1 cellular context compared by ENCODE assay signal in the genomic region with DNA sequence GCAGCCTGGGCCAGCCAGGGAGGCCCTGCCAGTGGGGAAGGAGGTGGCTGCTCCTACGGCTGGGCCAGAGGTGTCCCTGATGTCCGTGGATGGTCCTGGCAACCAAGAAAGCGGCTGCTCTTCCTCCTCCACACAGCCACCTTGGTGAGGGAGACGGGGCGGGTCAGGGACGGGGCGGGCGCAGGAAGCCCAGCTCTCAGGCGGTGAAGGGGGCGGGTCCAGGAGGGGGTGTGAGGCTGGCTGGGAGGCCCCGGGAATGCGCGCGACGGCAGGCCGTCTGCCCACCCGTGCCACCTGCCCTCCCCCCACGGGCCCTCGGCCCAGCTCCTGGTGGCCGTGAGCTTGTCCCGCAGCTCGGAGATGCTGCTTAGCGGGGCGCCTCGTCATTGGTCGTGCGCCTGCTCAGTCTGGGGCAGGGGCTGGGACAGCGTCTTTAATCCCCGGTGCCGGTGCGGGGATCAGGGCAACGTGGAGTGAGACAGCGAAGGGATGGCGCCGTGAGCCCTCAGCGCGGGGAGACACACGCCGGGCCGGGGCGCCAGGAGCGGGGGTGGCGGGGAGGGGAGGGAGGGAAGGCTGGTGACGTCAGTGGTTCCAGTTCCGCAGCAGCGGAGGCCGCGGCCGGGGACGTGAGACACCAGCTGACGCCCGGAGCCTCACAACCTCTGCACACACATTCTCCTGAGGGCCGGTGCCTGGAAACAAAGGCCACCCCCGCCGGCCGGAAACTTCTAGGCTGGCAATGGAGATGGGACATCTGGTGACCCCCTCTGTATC.
TF ChIP-seq lines count a peak whose summit lies in the region.

No MANE protein-coding gene starts in this region.

TF ChIP-seq in HEK293, 187 proteins besides CTCF, POLR2A, EP300 and RAD21 (continued from another document and continues in another):
- TF ChIP-seq ZNF785 (tag by site-specific recombination; IDR thresholded peaks at IDR 0.05) = peak; percentile 49; the same call in 1 of the 2 replicates
- no peak for TF ChIP-seq ZNF580 (tag by site-specific recombination; IDR thresholded peaks at IDR 0.05)
- TF ChIP-seq KLF16 (tag by site-specific recombination; IDR thresholded peaks at IDR 0.05) = 0 out of 2 replicates have a peak, but pooled peaks have one; percentile 33
- no peak for TF ChIP-seq ZNF510 (tag by site-specific recombination; IDR thresholded peaks at IDR 0.05; ENCODE audit: insufficient replicate concordance)
- TF ChIP-seq ZNF112 (tag by site-specific recombination; IDR thresholded peaks at IDR 0.05) = no peak
- TF ChIP-seq ZNF16 (tag by site-specific recombination; IDR thresholded peaks at IDR 0.05; ENCODE audit: low read depth) = no peak
- no peak for TF ChIP-seq ELK4 (IDR thresholded peaks at IDR 0.05; ENCODE audit: borderline replicate concordance, low read depth, low read length)
- TF ChIP-seq PRDM2 (tag by site-specific recombination; IDR thresholded peaks at IDR 0.05; ENCODE audit: borderline replicate concordance) = no peak
- no peak for TF ChIP-seq ZNF37A (tag by site-specific recombination; IDR thresholded peaks at IDR 0.05)
- no peak for TF ChIP-seq ZNF518A (tag by site-specific recombination; conservative IDR thresholded peaks at IDR 0.05; ENCODE audit: low read depth)
- peak; percentile 60 for TF ChIP-seq GLIS1 (tag by site-specific recombination; IDR thresholded peaks at IDR 0.05)
- TF ChIP-seq ZNF155 (tag by site-specific recombination; IDR thresholded peaks at IDR 0.05) = no peak
- TF ChIP-seq GLI4 (tag by site-specific recombination; IDR thresholded peaks at IDR 0.05) = no peak
- no peak for TF ChIP-seq ZNF561 (tag by site-specific recombination; IDR thresholded peaks at IDR 0.05; ENCODE audit: borderline replicate concordance)
- TF ChIP-seq ZFHX2 (tag by site-specific recombination; conservative IDR thresholded peaks at IDR 0.05) = peak; percentile 74
- TF ChIP-seq, protein P1, sequence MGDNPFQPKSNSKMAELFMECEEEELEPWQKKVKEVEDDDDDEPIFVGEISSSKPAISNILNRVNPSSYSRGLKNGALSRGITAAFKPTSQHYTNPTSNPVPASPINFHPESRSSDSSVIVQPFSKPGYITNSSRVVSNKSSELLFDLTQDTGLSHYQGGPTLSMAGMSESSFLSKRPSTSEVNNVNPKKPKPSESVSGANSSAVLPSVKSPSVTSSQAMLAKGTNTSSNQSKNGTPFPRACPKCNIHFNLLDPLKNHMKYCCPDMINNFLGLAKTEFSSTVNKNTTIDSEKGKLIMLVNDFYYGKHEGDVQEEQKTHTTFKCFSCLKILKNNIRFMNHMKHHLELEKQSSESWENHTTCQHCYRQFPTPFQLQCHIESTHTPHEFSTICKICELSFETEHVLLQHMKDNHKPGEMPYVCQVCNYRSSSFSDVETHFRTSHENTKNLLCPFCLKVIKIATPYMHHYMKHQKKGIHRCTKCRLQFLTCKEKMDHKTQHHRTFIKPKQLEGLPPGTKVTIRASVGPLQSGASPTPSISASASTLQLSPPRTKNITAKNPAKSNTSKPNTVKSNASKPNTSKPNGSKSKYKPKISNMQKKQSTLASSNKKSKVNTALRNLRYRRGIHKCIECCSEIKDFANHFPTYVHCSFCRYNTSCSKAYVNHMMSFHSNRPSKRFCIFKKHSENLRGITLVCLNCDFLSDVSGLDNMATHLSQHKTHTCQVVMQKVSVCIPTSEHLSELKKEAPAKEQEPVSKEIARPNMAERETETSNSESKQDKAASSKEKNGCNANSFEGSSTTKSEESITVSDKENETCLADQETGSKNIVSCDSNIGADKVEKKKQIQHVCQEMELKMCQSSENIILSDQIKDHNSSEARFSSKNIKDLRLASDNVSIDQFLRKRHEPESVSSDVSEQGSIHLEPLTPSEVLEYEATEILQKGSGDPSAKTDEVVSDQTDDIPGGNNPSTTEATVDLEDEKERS (tag by site-specific recombination; IDR thresholded peaks at IDR 0.05) = no peak
- no peak for TF ChIP-seq ZNF623 (tag by site-specific recombination; IDR thresholded peaks at IDR 0.05)
- TF ChIP-seq ZNF600 (tag by site-specific recombination; IDR thresholded peaks at IDR 0.05) = no peak
- no peak for TF ChIP-seq ZNF585B (tag by site-specific recombination; IDR thresholded peaks at IDR 0.05)
- no peak for TF ChIP-seq YY1 (tag by site-specific recombination; IDR thresholded peaks at IDR 0.05)
- no peak for TF ChIP-seq ZNF544 (tag by site-specific recombination; IDR thresholded peaks at IDR 0.05)
- TF ChIP-seq KLF10 (tag by site-specific recombination; IDR thresholded peaks at IDR 0.05) = 0 out of 2 replicates have a peak, but pooled peaks have one; percentile 40
- TF ChIP-seq, protein P2, sequence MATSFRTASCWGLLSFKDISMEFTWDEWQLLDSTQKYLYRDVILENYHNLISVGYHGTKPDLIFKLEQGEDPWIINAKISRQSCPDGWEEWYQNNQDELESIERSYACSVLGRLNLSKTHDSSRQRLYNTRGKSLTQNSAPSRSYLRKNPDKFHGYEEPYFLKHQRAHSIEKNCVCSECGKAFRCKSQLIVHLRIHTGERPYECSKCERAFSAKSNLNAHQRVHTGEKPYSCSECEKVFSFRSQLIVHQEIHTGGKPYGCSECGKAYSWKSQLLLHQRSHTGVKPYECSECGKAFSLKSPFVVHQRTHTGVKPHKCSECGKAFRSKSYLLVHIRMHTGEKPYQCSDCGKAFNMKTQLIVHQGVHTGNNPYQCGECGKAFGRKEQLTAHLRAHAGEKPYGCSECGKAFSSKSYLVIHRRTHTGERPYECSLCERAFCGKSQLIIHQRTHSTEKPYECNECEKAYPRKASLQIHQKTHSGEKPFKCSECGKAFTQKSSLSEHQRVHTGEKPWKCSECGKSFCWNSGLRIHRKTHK (tag by site-specific recombination; IDR thresholded peaks at IDR 0.05) = no peak
- no peak for TF ChIP-seq ZFP41 (tag by site-specific recombination; IDR thresholded peaks at IDR 0.05; ENCODE audit: borderline replicate concordance)
- no peak for TF ChIP-seq BCL11A (tag by site-specific recombination; IDR thresholded peaks at IDR 0.05; ENCODE audit: low read depth)
- TF ChIP-seq SALL2 (tag by site-specific recombination; IDR thresholded peaks at IDR 0.05; ENCODE audit: borderline replicate concordance) = no peak
- peak; percentile 56; the same call in 1 of the 2 replicates for TF ChIP-seq ZNF629 (tag by site-specific recombination; IDR thresholded peaks at IDR 0.05)
- TF ChIP-seq ZBTB8A (tag by site-specific recombination; IDR thresholded peaks at IDR 0.05) = peak; percentile 35; the same call in 1 of the 2 replicates
- TF ChIP-seq ZNF394 (tag by site-specific recombination; IDR thresholded peaks at IDR 0.05; ENCODE audit: borderline replicate concordance) = no peak
- TF ChIP-seq ZNF223 (tag by site-specific recombination; IDR thresholded peaks at IDR 0.05) = no peak
- TF ChIP-seq TSHZ1 (tag by site-specific recombination; IDR thresholded peaks at IDR 0.05; ENCODE audit: borderline replicate concordance) = no peak
- no peak for TF ChIP-seq ZSCAN16 (tag by site-specific recombination; IDR thresholded peaks at IDR 0.05)
- TF ChIP-seq ZNF239 (tag by site-specific recombination; IDR thresholded peaks at IDR 0.05) = no peak
- TF ChIP-seq FEZF1 (tag by site-specific recombination; IDR thresholded peaks at IDR 0.05) = no peak
